8 cellular contexts compared by ENCODE assay signal in genomic region chr11:67318239-67318555, GRCh38. TPM values are rescaled to one million over a fixed set of nuclear protein-coding genes. Genes with fewer than 3 reads are reported as not detected.
DNase-seq lines count a peak whose midpoint lies in the region; ATAC-seq and TF ChIP-seq lines count a peak whose summit lies in the region.

No MANE protein-coding gene starts in this region.

- no peak for TF ChIP-seq POLR2A in stomach (IDR thresholded peaks at IDR 0.05)
- TF ChIP-seq POLR2A in GM18505 (IDR thresholded peaks at IDR 0.05; ENCODE audit: borderline replicate concordance, extremely low read depth, insufficient read depth, insufficient read length), result no peak

- intact Hi-C loops in stomach (cut with DNase I; ENCODE audit: low total_unique reads), result no loop called here

- no peak for TF ChIP-seq CTCF in stomach (IDR thresholded peaks at IDR 0.05)

- ATAC-seq in GM21529 (IDR thresholded peaks at IDR 0.05; ENCODE audit: unreplicated experiment), result no peak
- ATAC-seq in GM18505 (IDR thresholded peaks at IDR 0.05; ENCODE audit: unreplicated experiment), result no peak
- no peak for ATAC-seq in HG03139 (IDR thresholded peaks at IDR 0.05; ENCODE audit: unreplicated experiment)

- H3K4me1 Mint-ChIP-seq in T-helper 2 cell treated with Interferon-gamma antibody and Interleukin-4, amounts not matched to agents 5 μg/mL and 100 μg/mL, for 36 hours (ENCODE audit: low read depth), result peaks cover 24% of the 10 kb centered on the region
- H3K4me1 Mint-ChIP-seq in activated CD4-positive, alpha-beta memory T cell treated with anti-CD3 and anti-CD28 coated beads, Interleukin-2, amount 10 ng/mL, durations not matched to agents 7 days and 5 days, result peaks cover 35% of the 10 kb centered on the region

- POLR2A ChIA-PET in activated CD4-positive, alpha-beta memory T cell treated with anti-CD3 and anti-CD28 coated beads, Interleukin-2, amount 10 ng/mL, durations not matched to agents 7 days and 5 days (lab: Charles Lee), result interaction anchor here (1.4 to 6.3 kb wide), 11 partner anchors 10 to 78 kb away, joined by 3 to 53 read pairs (median 17); partner anchors contain the start of genes ANKRD13D, GRK2, POLD4 and SSH3

- H3K36me3 Mint-ChIP-seq in T-helper 2 cell treated with Interferon-gamma antibody and Interleukin-4, amounts not matched to agents 5 μg/mL and 100 μg/mL, for 36 hours (ENCODE audit: low read depth), result no peaks in the 10 kb centered on the region
- H3K36me3 Mint-ChIP-seq in activated CD4-positive, alpha-beta memory T cell treated with anti-CD3 and anti-CD28 coated beads, Interleukin-2, amount 10 ng/mL, durations not matched to agents 7 days and 5 days (ENCODE audit: low read depth), result peaks cover 4% of the 10 kb centered on the region

- H3K4me1 ChIP-seq in iPS-18a (ENCODE audit: control insufficient read depth, low read depth, low read length) (no peaks in the 10 kb centered on the region), stomach (peaks cover 11 to 47% (median 35%) of the 10 kb centered on the region in 4 donors)

- H3K27ac ChIP-seq in iPS-18a (ENCODE audit: low read length) (no peak overlapping the region), stomach (peak overlapping the region; percentile 90 to 99 (median 92))

- DNase-seq in T-helper 2 cell treated with Interferon-gamma antibody and Interleukin-4, amounts not matched to agents 5 μg/mL and 100 μg/mL, for 36 hours (ENCODE audit: low spot score), result no peak
- no peak for DNase-seq in T-helper 2 cell
- DNase-seq in activated CD4-positive, alpha-beta memory T cell treated with anti-CD3 and anti-CD28 coated beads, Interleukin-2, amount 10 ng/mL, durations not matched to agents 7 days and 5 days, result no peak
- no peak for DNase-seq in stomach

- peak overlapping the region; percentile 89 for H3K4me3 Mint-ChIP-seq in T-helper 2 cell treated with Interferon-gamma antibody and Interleukin-4, amounts not matched to agents 5 μg/mL and 100 μg/mL, for 36 hours
- H3K4me3 Mint-ChIP-seq in activated CD4-positive, alpha-beta memory T cell treated with anti-CD3 and anti-CD28 coated beads, Interleukin-2, amount 10 ng/mL, durations not matched to agents 7 days and 5 days, result peak overlapping the region; percentile 83

- H3K9me3 Mint-ChIP-seq in T-helper 2 cell treated with Interferon-gamma antibody and Interleukin-4, amounts not matched to agents 5 μg/mL and 100 μg/mL, for 36 hours, result no peaks in the 10 kb centered on the region
- no peaks in the 10 kb centered on the region for H3K9me3 Mint-ChIP-seq in activated CD4-positive, alpha-beta memory T cell treated with anti-CD3 and anti-CD28 coated beads, Interleukin-2, amount 10 ng/mL, durations not matched to agents 7 days and 5 days

- H3K27me3 ChIP-seq in iPS-18a (ENCODE audit: control insufficient read depth, insufficient read depth, low read length) (peaks cover 37% of the 10 kb centered on the region), stomach (no peaks in the 10 kb centered on the region)

- H3K4me3 ChIP-seq in iPS-18a (ENCODE audit: low read length) (peak overlapping the region; percentile 74), stomach (peak overlapping the region; percentile 83 to 97 (median 91))

- H3K36me3 ChIP-seq in iPS-18a (ENCODE audit: control insufficient read depth, low read depth, low read length), result no peaks in the 10 kb centered on the region
- peaks cover 0 to 10% (median under 1%) of the 10 kb centered on the region in 4 donors for H3K36me3 ChIP-seq in stomach

- no peaks in the 10 kb centered on the region for H3K9me3 ChIP-seq in iPS-18a (ENCODE audit: control insufficient read depth, low read depth, low read length)
- no peaks in the 10 kb centered on the region for H3K9me3 ChIP-seq in stomach

- TF ChIP-seq EP300 in stomach (IDR thresholded peaks at IDR 0.05), result no peak

- no peak overlapping the region for H3K27ac Mint-ChIP-seq in T-helper 2 cell treated with Interferon-gamma antibody and Interleukin-4, amounts not matched to agents 5 μg/mL and 100 μg/mL, for 36 hours
- no peak overlapping the region for H3K27ac Mint-ChIP-seq in activated CD4-positive, alpha-beta memory T cell treated with anti-CD3 and anti-CD28 coated beads, Interleukin-2, amount 10 ng/mL, durations not matched to agents 7 days and 5 days

- 0 to 5% (median 3%) methylated on average over 5 to 14 of the region's 14 CpGs for WGBS in stomach, 5 donors

- peaks cover 9% of the 10 kb centered on the region for H3K27me3 Mint-ChIP-seq in T-helper 2 cell treated with Interferon-gamma antibody and Interleukin-4, amounts not matched to agents 5 μg/mL and 100 μg/mL, for 36 hours (ENCODE audit: low read depth)
- H3K27me3 Mint-ChIP-seq in activated CD4-positive, alpha-beta memory T cell treated with anti-CD3 and anti-CD28 coated beads, Interleukin-2, amount 10 ng/mL, durations not matched to agents 7 days and 5 days, result no peaks in the 10 kb centered on the region

- no peak overlapping the region for H3K9ac ChIP-seq in iPS-18a (ENCODE audit: low read length)

- CTCF ChIA-PET in activated CD4-positive, alpha-beta memory T cell treated with anti-CD3 and anti-CD28 coated beads, Interleukin-2, amount 10 ng/mL, durations not matched to agents 7 days and 5 days (lab: Charles Lee), result interaction anchor here (0.6 to 5.5 kb wide), 18 partner anchors 10 to 296 kb away, joined by 3 to 69 read pairs (median 8); partner anchors contain the start of genes ANKRD13D, GRK2, POLD4 and SSH3

RNA-seq across cellular contexts. Expression of gene SSH3, which starts 14.9 kb away (rescaled TPM):
- 10 to 100 TPM; 15.4 to 19.0 TPM for total RNA-seq in activated CD4-positive, alpha-beta memory T cell treated with anti-CD3 and anti-CD28 coated beads, Interleukin-2, amount 10 ng/mL, durations not matched to agents 7 days and 5 days
- 100 to 1,000 TPM in 3 of 5 donors, 10 to 100 TPM in 2; 23.5 to 217 (median 103) TPM for total RNA-seq in stomach
- 10 to 100 TPM; 18.8 to 34.3 (median 22.6) TPM for polyA plus RNA-seq in stomach

RNA-seq across cellular contexts. Expression of gene ANKRD13D, which starts 29.1 kb away (rescaled TPM):
- total RNA-seq in activated CD4-positive, alpha-beta memory T cell treated with anti-CD3 and anti-CD28 coated beads, Interleukin-2, amount 10 ng/mL, durations not matched to agents 7 days and 5 days, result 100 to 1,000 TPM; 157 to 163 TPM
- 10 to 100 TPM; 24.6 to 96.4 (median 42.6) TPM for total RNA-seq in stomach
- polyA plus RNA-seq in stomach, result 10 to 100 TPM; 18.5 to 61.3 (median 30.9) TPM

RNA-seq across cellular contexts. Expression of gene POLD4, which starts 35.1 kb away (rescaled TPM):
- 10 to 100 TPM; 74.0 to 74.1 TPM for total RNA-seq in activated CD4-positive, alpha-beta memory T cell treated with anti-CD3 and anti-CD28 coated beads, Interleukin-2, amount 10 ng/mL, durations not matched to agents 7 days and 5 days
- 100 to 1,000 TPM in 1 of 5 donors, 10 to 100 TPM in 4; 13.8 to 117 (median 54.8) TPM for total RNA-seq in stomach
- polyA plus RNA-seq in stomach, result 100 to 1,000 TPM; 129 to 316 (median 153) TPM

RNA-seq across cellular contexts. Expression of gene GRK2, which starts 51.9 kb away (rescaled TPM):
- total RNA-seq in activated CD4-positive, alpha-beta memory T cell treated with anti-CD3 and anti-CD28 coated beads, Interleukin-2, amount 10 ng/mL, durations not matched to agents 7 days and 5 days, result 100 to 1,000 TPM; 333 to 338 TPM
- 100 to 1,000 TPM in 4 of 5 donors, 10 to 100 TPM in 1; 53.8 to 266 (median 131) TPM for total RNA-seq in stomach
- 10 to 100 TPM; 44.0 to 59.4 (median 46.5) TPM for polyA plus RNA-seq in stomach

RNA-seq across cellular contexts. Expression of gene CLCF1, which starts 55.2 kb away (rescaled TPM):
- total RNA-seq in activated CD4-positive, alpha-beta memory T cell treated with anti-CD3 and anti-CD28 coated beads, Interleukin-2, amount 10 ng/mL, durations not matched to agents 7 days and 5 days, result under 1 TPM; 0.65 to 0.71 TPM
- 10 to 100 TPM in 3 of 5 donors, 1 to 10 TPM in 1, not detected in 1; 2.6 to 69.2 (median 17.8) TPM for total RNA-seq in stomach
- 1 to 10 TPM; 2.7 to 5.4 (median 3.2) TPM for polyA plus RNA-seq in stomach
